ENCODE assay signal across 11 cellular contexts in the genomic region with DNA sequence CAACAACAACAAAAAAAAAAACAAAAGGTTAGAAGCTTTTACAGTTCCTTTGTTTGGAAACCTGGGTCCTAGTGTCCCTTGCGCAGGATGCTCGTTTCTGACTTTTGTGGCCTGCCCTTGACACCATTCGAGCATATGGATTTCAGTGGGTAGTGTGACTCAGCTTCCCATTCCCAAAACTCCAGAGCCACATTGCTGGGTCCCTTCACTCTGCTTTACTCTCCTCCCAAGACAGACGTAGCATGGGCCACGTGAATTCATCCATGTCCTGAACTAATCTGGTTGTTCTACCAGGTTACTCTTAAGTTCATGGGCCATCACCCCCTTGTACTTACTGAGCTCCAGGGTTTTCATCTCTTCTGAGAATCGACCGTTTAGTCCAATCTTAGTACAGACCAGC.
DNase-seq lines count a peak whose midpoint lies in the region; ATAC-seq, FAIRE-seq and TF ChIP-seq lines count a peak whose summit lies in the region.
"Had no signal": no experiment of that assay in that cellular context is flagged by ENCODE, and none has a peak within 500 bp of the region (broad histone marks: within the 10 kb centered on the region; RNA-seq: fewer than 3 reads in every experiment).

No MANE protein-coding gene starts in this region.

- H3K4me2 ChIP-seq in HepG2 (ENCODE audit: low read depth, low read length), result peak overlapping the region; percentile 72; the same call in 1 of the 2 replicates

- no peak for DNase-seq in HepG2 (ENCODE audit: low spot score)
- no peak for DNase-seq in right lobe of liver
- DNase-seq in activated CD4-positive, alpha-beta memory T cell treated with anti-CD3 and anti-CD28 coated beads, Interleukin-2, amount 10 ng/mL, durations not matched to agents 7 days and 5 days, result no peak
- no peak for DNase-seq in kidney
- DNase-seq in aorta, result no peak
- no peak for DNase-seq in KBM-7
- no peak for DNase-seq in glutamatergic neuron

- no peak for TF ChIP-seq POLR2A in HepG2 (IDR thresholded peaks at IDR 0.05; ENCODE audit: insufficient read depth in 1 of 2, low read depth in 2 of 2, low read length in 2 of 2)
- TF ChIP-seq POLR2A in right lobe of liver (IDR thresholded peaks at IDR 0.05), result no peak

- no peak for TF ChIP-seq EP300 in HepG2 (IDR thresholded peaks at IDR 0.05; ENCODE audit: low read depth in 2 of 2, low read length in 2 of 2)
- TF ChIP-seq EP300 in HepG2 (CRISPR knock-in tag; IDR thresholded peaks at IDR 0.05; ENCODE audit: borderline replicate concordance), result no peak

- no peak for FAIRE-seq in HepG2 (lab: Jason Lieb, UNC)
- no peak for FAIRE-seq in kidney (lab: Jason Lieb, UNC)

- H3K27ac Mint-ChIP-seq in activated CD4-positive, alpha-beta memory T cell treated with anti-CD3 and anti-CD28 coated beads, Interleukin-2, amount 10 ng/mL, durations not matched to agents 7 days and 5 days, result no peak overlapping the region
- H3K27ac Mint-ChIP-seq in glutamatergic neuron (ENCODE audit: unreplicated experiment), result no peak overlapping the region

- in situ Hi-C loops in HepG2 (cut with HindIII; ENCODE audit: extremely low pct_ligation_motif_present, low pct_unique_long_range_greater_than_20kb) (no loop called here), KBM-7 (cut with MboI; ENCODE audit: low pct_unique_long_range_greater_than_20kb, low sequenced_read_pairs) (loop anchor here (25.0 kb wide), 1 partner anchor 892 kb away; no protein-coding TSS in a partner anchor)

- H3K36me3 ChIP-seq in HepG2 (replicated peaks in 1 of 2; ENCODE audit: control insufficient read depth in 1 of 2, insufficient read depth in 2 of 2, low read length in 2 of 2) (no peaks in the 10 kb centered on the region), right lobe of liver (no peaks in the 10 kb centered on the region), kidney (ENCODE audit: control insufficient read depth in 1 of 2, insufficient read depth in 2 of 2, low read length in 2 of 2) (no peaks in the 10 kb centered on the region), aorta (ENCODE audit: control insufficient read depth in 1 of 2, insufficient read depth in 2 of 2, low read length in 1 of 2) (no peaks in the 10 kb centered on the region)
- H3K36me3 ChIP-seq: esophagus muscularis mucosa, neutrophil had no signal

- H3K9me3 ChIP-seq in HepG2 (ENCODE audit: low read length), result no peaks in the 10 kb centered on the region
- no peaks in the 10 kb centered on the region for H3K9me3 ChIP-seq in right lobe of liver
- no peaks in the 10 kb centered on the region for H3K9me3 ChIP-seq in kidney (ENCODE audit: control insufficient read depth in 1 of 2, low read length in 2 of 2)
- H3K9me3 ChIP-seq in aorta (ENCODE audit: control insufficient read depth, low read length), result no peaks in the 10 kb centered on the region
- H3K9me3 ChIP-seq: esophagus muscularis mucosa, neutrophil had no signal

- POLR2A ChIA-PET in HepG2 (lab: Yijun Ruan, JAX), result no interaction called here
- POLR2A ChIA-PET in activated CD4-positive, alpha-beta memory T cell treated with anti-CD3 and anti-CD28 coated beads, Interleukin-2, amount 10 ng/mL, durations not matched to agents 7 days and 5 days (lab: Charles Lee), result interaction anchor here (1.2 to 5.1 kb wide), 3 partner anchors 11 to 242 kb away, joined by 3 to 26 read pairs (median 6); a partner anchor contains a TSS

- no peak for TF ChIP-seq RAD21 in HepG2 (CRISPR knock-in tag; IDR thresholded peaks at IDR 0.05)

- H3K27me3 Mint-ChIP-seq in activated CD4-positive, alpha-beta memory T cell treated with anti-CD3 and anti-CD28 coated beads, Interleukin-2, amount 10 ng/mL, durations not matched to agents 7 days and 5 days, result peaks cover 8% of the 10 kb centered on the region
- H3K27me3 Mint-ChIP-seq in glutamatergic neuron (ENCODE audit: unreplicated experiment), result no peaks in the 10 kb centered on the region

- no peaks in the 10 kb centered on the region for H3K9me3 Mint-ChIP-seq in activated CD4-positive, alpha-beta memory T cell treated with anti-CD3 and anti-CD28 coated beads, Interleukin-2, amount 10 ng/mL, durations not matched to agents 7 days and 5 days
- no peaks in the 10 kb centered on the region for H3K9me3 Mint-ChIP-seq in glutamatergic neuron (ENCODE audit: unreplicated experiment)

- H3K27ac ChIP-seq in HepG2 (ENCODE audit: extremely low read length, insufficient read depth, low read length) (no peak overlapping the region), right lobe of liver (no peak overlapping the region), kidney (ENCODE audit: low read depth in 2 of 2, low read length in 2 of 2) (no peak overlapping the region), aorta (ENCODE audit: low read depth in 1 of 2, low read length in 2 of 2) (no peak overlapping the region)
- H3K27ac ChIP-seq: neutrophil had no signal

- H3K4me1 ChIP-seq in HepG2 (ENCODE audit: insufficient read depth, low read length), result peaks cover 29% of the 10 kb centered on the region
- no peaks in the 10 kb centered on the region for H3K4me1 ChIP-seq in right lobe of liver
- no peaks in the 10 kb centered on the region for H3K4me1 ChIP-seq in kidney (ENCODE audit: control insufficient read depth in 1 of 2, insufficient read depth in 1 of 2, low read depth in 1 of 2, low read length in 2 of 2)
- H3K4me1 ChIP-seq in aorta (ENCODE audit: control insufficient read depth in 1 of 2, insufficient read depth in 2 of 2, low read length in 2 of 2), result peaks cover 0 to 1% of the 10 kb centered on the region in 2 donors

- ATAC-seq in HepG2, result no peak; the same call in 2 of the 3 replicates
- ATAC-seq in right lobe of liver, result no peak
- peak; percentile 7 for ATAC-seq in aorta (ENCODE audit: low FRiP score)
- ATAC-seq in HG02938 (IDR thresholded peaks at IDR 0.05; ENCODE audit: unreplicated experiment), result no peak
- ATAC-seq: Right ventricle myocardium inferior had no signal

- intact Hi-C loops in HepG2 (cut with micrococcal nuclease; ENCODE audit: unreplicated experiment) (no loop called here), right lobe of liver (cut with DNase I) (no loop called here), kidney (cut with DNase I) (no loop called here), aorta (cut with DNase I) (no loop called here)

- H3K4me3 ChIP-seq in HepG2 (replicated peaks in 1 of 3; ENCODE audit: insufficient read depth in 1 of 3, low read depth in 2 of 3, low read length in 3 of 3) (no peak overlapping the region), right lobe of liver (no peak overlapping the region), kidney (ENCODE audit: low read length in 2 of 2) (peak overlapping the region; percentile 5 to 49), aorta (ENCODE audit: low read length in 2 of 2) (no peak overlapping the region)

- H3K4me1 Mint-ChIP-seq in activated CD4-positive, alpha-beta memory T cell treated with anti-CD3 and anti-CD28 coated beads, Interleukin-2, amount 10 ng/mL, durations not matched to agents 7 days and 5 days, result peaks cover 37% of the 10 kb centered on the region
- H3K4me1 Mint-ChIP-seq in glutamatergic neuron (ENCODE audit: low read depth, unreplicated experiment), result no peaks in the 10 kb centered on the region

- no peak overlapping the region for H2AFZ ChIP-seq in HepG2 (ENCODE audit: low read length)

- TF ChIP-seq CTCF in HepG2 (CRISPR knock-in tag; IDR thresholded peaks at IDR 0.05) (no peak), right lobe of liver (IDR thresholded peaks at IDR 0.05) (no peak), kidney (IDR thresholded peaks at IDR 0.05; ENCODE audit: borderline replicate concordance, extremely low read depth, insufficient read depth) (no peak), glutamatergic neuron (IDR thresholded peaks at IDR 0.05; ENCODE audit: partially characterized antibody, unreplicated experiment) (no peak)

- no peaks in the 10 kb centered on the region for H3K36me3 Mint-ChIP-seq in activated CD4-positive, alpha-beta memory T cell treated with anti-CD3 and anti-CD28 coated beads, Interleukin-2, amount 10 ng/mL, durations not matched to agents 7 days and 5 days (ENCODE audit: low read depth)
- H3K36me3 Mint-ChIP-seq in glutamatergic neuron (ENCODE audit: unreplicated experiment), result no peaks in the 10 kb centered on the region

- H3K9ac ChIP-seq in HepG2 (ENCODE audit: insufficient read depth, low read depth, low read length) (no peak overlapping the region), kidney (ENCODE audit: low read length in 2 of 2) (no peak overlapping the region)

- WGBS in HepG2 (ENCODE audit: low lambda C conversion rate), result 52% methylated on average over 7 of the region's 7 CpGs
- 40% methylated on average over 7 of the region's 7 CpGs for WGBS in right lobe of liver (ENCODE audit: insufficient coverage, low coverage, low lambda C conversion rate, missing lambda C conversion rate)
- WGBS in aorta, 2 donors, result 48 to 53% methylated on average over 7 of the region's 7 CpGs

- H3K27me3 ChIP-seq in HepG2 (ENCODE audit: control insufficient read depth in 1 of 2, insufficient read depth in 2 of 2, low read length in 2 of 2), result 0 out of 5 replicates have a peak, but pooled peaks cover 0 to 8% of the 10 kb centered on the region in 2 experiments
- H3K27me3 ChIP-seq in right lobe of liver, result peaks cover 0 to 4% of the 10 kb centered on the region in 2 donors
- no peaks in the 10 kb centered on the region for H3K27me3 ChIP-seq in aorta (ENCODE audit: control insufficient read depth in 1 of 2, insufficient read depth in 2 of 2, low read length in 1 of 2)

- CTCF ChIA-PET in HepG2 (lab: Yijun Ruan, JAX; ENCODE audit: low intra/inter-chr PET ratio, low total read pairs), result no interaction called here
- CTCF ChIA-PET in activated CD4-positive, alpha-beta memory T cell treated with anti-CD3 and anti-CD28 coated beads, Interleukin-2, amount 10 ng/mL, durations not matched to agents 7 days and 5 days (lab: Charles Lee), result interaction anchor here (0.7 to 3.8 kb wide), 8 partner anchors 8 to 1225 kb away, joined by 3 to 19 read pairs (median 4); no protein-coding TSS in a partner anchor

- no TSS peak for BruUV-seq in HepG2 (replicated peaks; lab: Mats Ljungman, UMichigan)

- no peaks in the 10 kb centered on the region for H4K20me1 ChIP-seq in HepG2 (ENCODE audit: insufficient read depth, low read length)

- H3K4me3 Mint-ChIP-seq in activated CD4-positive, alpha-beta memory T cell treated with anti-CD3 and anti-CD28 coated beads, Interleukin-2, amount 10 ng/mL, durations not matched to agents 7 days and 5 days, result peak overlapping the region; percentile 66
- H3K4me3 Mint-ChIP-seq in glutamatergic neuron (ENCODE audit: unreplicated experiment), result no peak overlapping the region

- no peaks in the 10 kb centered on the region for H3K79me2 ChIP-seq in HepG2 (ENCODE audit: insufficient read depth, low read length)

Comparison
In these comparisons a context has a peak if more than half of its experiments do, and no peak if none do; other contexts are left out.
1. H3K4me3 ChIP-seq: peak in kidney (2 of 2); none in HepG2 (0 of 3), right lobe of liver (0 of 3) and aorta (0 of 2).